25 cellular contexts compared by ENCODE assay signal in the genomic region with DNA sequence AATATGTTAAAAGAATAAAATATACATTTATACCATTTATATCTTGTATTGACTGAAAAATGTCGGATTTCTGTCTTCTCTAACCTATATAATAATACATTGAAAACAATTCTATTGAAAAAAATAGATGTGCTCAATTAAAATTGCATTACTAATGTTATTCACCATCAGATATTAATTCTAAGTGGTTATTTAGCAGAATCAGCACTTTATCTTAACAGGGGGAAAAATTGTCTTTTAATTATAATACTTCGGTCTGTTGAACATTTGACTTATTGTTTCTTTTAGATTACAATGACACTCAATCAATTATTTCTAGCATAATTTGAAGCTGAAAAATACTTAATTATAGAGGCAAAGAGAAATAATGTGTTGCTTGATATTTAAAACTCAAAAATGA.
"Had no signal": no experiment of that assay in that cellular context is flagged by ENCODE, and none has a peak within 500 bp of the region (broad histone marks: within the 10 kb centered on the region; RNA-seq: fewer than 3 reads in every experiment).

No MANE protein-coding gene starts in this region.

- H3K27me3 ChIP-seq: colonic mucosa, esophagus squamous epithelium, gastrocnemius medialis, heart right ventricle, left lung had no signal

- H3K36me3 ChIP-seq: colonic mucosa, esophagus squamous epithelium, gastrocnemius medialis, heart right ventricle, left lung, lower lobe of right lung had no signal

- DNase-seq: colonic mucosa; cortex of kidney; effector CD8-positive, alpha-beta T cell; effector memory CD8-positive, alpha-beta T cell; endodermal cell; erythroblast; esophagus squamous epithelium; foreskin fibroblast; foreskin melanocyte; gastrocnemius medialis; glutamatergic neuron; head of caudate nucleus; heart right ventricle; hippocampal formation; left cardiac atrium; left lung; left ventricle myocardium superior; lower lobe of right lung; mesenchymal stem cell; mucosa of descending colon; naive B cell had no signal

- H3K27ac ChIP-seq: colonic mucosa, epithelial cell of prostate, esophagus squamous epithelium, gastrocnemius medialis, heart right ventricle, left lung, lower lobe of right lung had no signal

- ATAC-seq: effector memory CD8-positive, alpha-beta T cell; esophagus mucosa; gastrocnemius medialis; heart right ventricle; left cardiac atrium; left lung; left ventricle myocardium superior; lower lobe of right lung; mucosa of descending colon had no signal

- FAIRE-seq: endometrium, keratinocyte had no signal

- H3K9me3 ChIP-seq: colonic mucosa, esophagus squamous epithelium, gastrocnemius medialis, left lung, lower lobe of right lung, mucosa of descending colon had no signal

- H3K4me1 ChIP-seq: colonic mucosa, esophagus squamous epithelium, gastrocnemius medialis, heart right ventricle, left lung, lower lobe of right lung had no signal

- H3K4me3 ChIP-seq: colonic mucosa, esophagus squamous epithelium, gastrocnemius medialis, heart right ventricle, left lung, lower lobe of right lung, mucosa of descending colon had no signal
